Comparison of ENCODE assay signal across 4 cellular contexts in genomic region chr22:35030112-35030511, GRCh38. TPM values are rescaled to one million over a fixed set of nuclear protein-coding genes. Genes with fewer than 3 reads are reported as not detected.
"Had no signal": no experiment of that assay in that cellular context is flagged by ENCODE, and none has a peak within 500 bp of the region (broad histone marks: within the 10 kb centered on the region; RNA-seq: fewer than 3 reads in every experiment).

No MANE protein-coding gene starts in this region.

RNA-seq across cellular contexts. Expression of gene ISX, which starts 35.8 kb away (rescaled TPM):
- total RNA-seq: HT-29, HT1080, IMR-90 had no signal
- polyA plus RNA-seq: IgD-negative memory B cell, IMR-90 had no signal
